In genomic region chr5:23583081-23583480, GRCh38 we compare ENCODE assay signal across 8 cellular contexts.
"Had no signal": no experiment of that assay in that cellular context is flagged by ENCODE, and none has a peak within 500 bp of the region (broad histone marks: within the 10 kb centered on the region; RNA-seq: fewer than 3 reads in every experiment).

No MANE protein-coding gene starts in this region.

- H3K27ac ChIP-seq: HL-60, KMS-11 had no signal

- H3K9ac ChIP-seq: KMS-11 had no signal

- H3K4me1 Mint-ChIP-seq: IgD-negative memory B cell had no signal

- H3K9me3 Mint-ChIP-seq: IgD-negative memory B cell had no signal

- H3K4me2 ChIP-seq: KMS-11 had no signal

- H3K27ac Mint-ChIP-seq: IgD-negative memory B cell had no signal

- DNase-seq: IMR-90, KBM-7, KG1 had no signal

- H3K27me3 Mint-ChIP-seq: IgD-negative memory B cell had no signal

- H3K36me3 Mint-ChIP-seq: IgD-negative memory B cell had no signal

- H3K4me3 ChIP-seq: K562 had no signal

- H3K4me3 Mint-ChIP-seq: IgD-negative memory B cell had no signal

- ATAC-seq: HepG2, K562 had no signal
